Comparison of ENCODE assay signal across 1 cellular context in the genomic region with DNA sequence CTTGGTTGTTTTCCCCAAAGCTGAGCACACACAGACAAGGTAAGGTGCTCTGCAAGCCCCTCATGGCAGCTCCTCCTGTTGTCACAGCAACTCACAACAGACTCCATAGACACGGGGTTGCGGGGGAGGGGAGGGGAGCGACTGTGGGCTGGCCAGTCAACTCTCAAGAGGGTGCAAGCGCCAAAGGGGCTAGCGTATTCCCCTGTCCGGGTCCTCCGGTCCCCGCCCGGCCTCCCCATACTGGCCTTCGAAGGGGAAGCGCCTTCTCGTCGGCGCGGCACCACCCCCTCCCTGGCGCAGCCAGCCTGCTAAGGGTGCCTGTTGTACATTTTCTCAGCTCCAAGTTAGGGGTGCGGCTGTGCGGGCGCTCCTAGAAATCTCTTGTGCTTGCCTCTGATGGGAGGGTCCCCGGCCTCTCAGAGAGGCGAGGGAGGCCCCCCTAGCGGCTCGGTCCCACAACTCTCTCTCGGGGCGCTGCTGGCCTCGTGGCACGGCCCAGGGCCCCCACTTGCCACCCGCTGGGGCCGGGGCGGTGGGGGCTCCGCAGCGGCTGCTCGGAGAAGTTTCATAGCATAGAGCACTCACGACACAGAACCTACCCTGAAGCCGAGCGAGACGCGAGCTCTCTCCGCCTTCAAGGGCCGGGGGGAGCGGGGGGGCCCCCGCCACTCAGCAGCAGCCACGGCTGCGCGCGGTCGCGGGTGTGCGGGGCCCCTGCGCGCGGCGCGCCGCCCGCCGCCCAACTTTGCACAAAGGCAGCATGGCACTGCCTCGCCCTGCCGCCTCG.
TF ChIP-seq lines count a peak whose summit lies in the region.

No MANE protein-coding gene starts in this region.

TF ChIP-seq in HEK293, 187 proteins besides CTCF, POLR2A, EP300 and RAD21 (continued from another document):
- TF ChIP-seq, protein P1, sequence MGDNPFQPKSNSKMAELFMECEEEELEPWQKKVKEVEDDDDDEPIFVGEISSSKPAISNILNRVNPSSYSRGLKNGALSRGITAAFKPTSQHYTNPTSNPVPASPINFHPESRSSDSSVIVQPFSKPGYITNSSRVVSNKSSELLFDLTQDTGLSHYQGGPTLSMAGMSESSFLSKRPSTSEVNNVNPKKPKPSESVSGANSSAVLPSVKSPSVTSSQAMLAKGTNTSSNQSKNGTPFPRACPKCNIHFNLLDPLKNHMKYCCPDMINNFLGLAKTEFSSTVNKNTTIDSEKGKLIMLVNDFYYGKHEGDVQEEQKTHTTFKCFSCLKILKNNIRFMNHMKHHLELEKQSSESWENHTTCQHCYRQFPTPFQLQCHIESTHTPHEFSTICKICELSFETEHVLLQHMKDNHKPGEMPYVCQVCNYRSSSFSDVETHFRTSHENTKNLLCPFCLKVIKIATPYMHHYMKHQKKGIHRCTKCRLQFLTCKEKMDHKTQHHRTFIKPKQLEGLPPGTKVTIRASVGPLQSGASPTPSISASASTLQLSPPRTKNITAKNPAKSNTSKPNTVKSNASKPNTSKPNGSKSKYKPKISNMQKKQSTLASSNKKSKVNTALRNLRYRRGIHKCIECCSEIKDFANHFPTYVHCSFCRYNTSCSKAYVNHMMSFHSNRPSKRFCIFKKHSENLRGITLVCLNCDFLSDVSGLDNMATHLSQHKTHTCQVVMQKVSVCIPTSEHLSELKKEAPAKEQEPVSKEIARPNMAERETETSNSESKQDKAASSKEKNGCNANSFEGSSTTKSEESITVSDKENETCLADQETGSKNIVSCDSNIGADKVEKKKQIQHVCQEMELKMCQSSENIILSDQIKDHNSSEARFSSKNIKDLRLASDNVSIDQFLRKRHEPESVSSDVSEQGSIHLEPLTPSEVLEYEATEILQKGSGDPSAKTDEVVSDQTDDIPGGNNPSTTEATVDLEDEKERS (tag by site-specific recombination; IDR thresholded peaks at IDR 0.05) = no peak
- TF ChIP-seq ZFP69B (tag by site-specific recombination; IDR thresholded peaks at IDR 0.05) (no peak), ZNF266 (tag by site-specific recombination; IDR thresholded peaks at IDR 0.05; ENCODE audit: low read depth) (no peak), ZNF600 (tag by site-specific recombination; IDR thresholded peaks at IDR 0.05) (no peak), KLF9 (tag by site-specific recombination; IDR thresholded peaks at IDR 0.05; ENCODE audit: low read depth) (no peak; the same call in 1 of the 2 replicates)
- TF ChIP-seq, protein P2, sequence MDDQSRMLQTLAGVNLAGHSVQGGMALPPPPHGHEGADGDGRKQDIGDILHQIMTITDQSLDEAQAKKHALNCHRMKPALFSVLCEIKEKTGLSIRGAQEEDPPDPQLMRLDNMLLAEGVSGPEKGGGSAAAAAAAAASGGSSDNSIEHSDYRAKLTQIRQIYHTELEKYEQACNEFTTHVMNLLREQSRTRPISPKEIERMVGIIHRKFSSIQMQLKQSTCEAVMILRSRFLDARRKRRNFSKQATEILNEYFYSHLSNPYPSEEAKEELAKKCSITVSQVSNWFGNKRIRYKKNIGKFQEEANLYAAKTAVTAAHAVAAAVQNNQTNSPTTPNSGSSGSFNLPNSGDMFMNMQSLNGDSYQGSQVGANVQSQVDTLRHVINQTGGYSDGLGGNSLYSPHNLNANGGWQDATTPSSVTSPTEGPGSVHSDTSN (CRISPR knock-in tag; IDR thresholded peaks at IDR 0.05) = no peak
